ENCODE assay signal across 8 cellular contexts in the genomic region with DNA sequence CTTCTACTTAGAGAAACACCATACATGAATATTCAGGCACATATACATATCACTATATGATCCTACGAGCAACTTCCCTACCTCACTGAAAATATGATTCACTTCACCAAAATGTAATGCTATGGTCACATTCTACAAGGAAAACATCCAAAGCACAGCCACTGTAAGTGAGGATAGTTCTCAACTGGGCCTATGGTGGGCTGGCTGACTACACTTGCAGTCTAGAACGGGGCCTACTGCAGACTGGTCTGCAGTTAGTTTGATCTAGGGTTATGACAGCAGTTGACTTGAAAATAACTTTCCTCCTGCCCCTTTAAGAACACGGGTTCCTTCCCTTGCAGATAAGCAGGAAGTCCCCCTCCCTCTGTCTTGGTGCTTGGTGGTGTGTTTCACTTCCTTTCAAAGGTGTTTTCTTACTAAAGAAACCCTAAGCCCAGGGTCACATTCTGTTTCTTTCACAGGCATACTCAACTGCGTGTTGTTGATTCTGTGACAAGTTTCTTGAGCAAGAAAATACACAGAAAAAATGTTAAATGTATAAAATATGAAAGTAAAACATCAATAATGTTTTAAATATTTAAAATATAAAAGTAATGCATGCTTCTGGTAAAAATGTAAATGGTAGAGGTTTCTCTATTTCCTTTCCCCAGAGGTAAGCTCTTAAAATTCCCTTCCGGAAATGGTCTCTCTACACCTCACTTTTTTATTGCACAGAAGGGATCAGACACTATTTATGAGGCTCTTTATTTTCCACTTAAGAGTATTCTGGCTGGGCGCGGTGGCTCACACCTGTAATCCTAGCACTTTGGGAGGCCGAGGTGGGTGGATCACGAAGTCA. TPM values are rescaled to one million over a fixed set of nuclear protein-coding genes. Genes with fewer than 3 reads are reported as not detected.
DNase-seq lines count a peak whose midpoint lies in the region; ATAC-seq and TF ChIP-seq lines count a peak whose summit lies in the region.

No MANE protein-coding gene starts in this region.

- POLR2A ChIA-PET in WTC11 (lab: Charles Lee) = no interaction called here

- peak; percentile 71 for DNase-seq in GM13976 (ENCODE audit: low spot score)
- DNase-seq in Jurkat, Clone E6-1 (ENCODE audit: low read depth, low spot score) = peak; percentile 93
- DNase-seq in WTC11 (ENCODE audit: low spot score) = no peak
- DNase-seq in erythroblast (lab: John Stamatoyannopoulos, UW) = peak; percentile 81 to 83
- no peak for DNase-seq in omental fat pad (ENCODE audit: low spot score)
- no peak for DNase-seq in prostate gland (ENCODE audit: low spot score)
- DNase-seq in mucosa of gallbladder (ENCODE audit: low spot score) = no peak

- 54% methylated on average over 9 of the region's 9 CpGs for WGBS in prostate gland

- H3K36me3 Mint-ChIP-seq in WTC11 = peaks cover 7% of the 10 kb centered on the region

- H3K4me3 Mint-ChIP-seq in WTC11 = no peak overlapping the region

- H3K27me3 ChIP-seq in prostate gland (replicated peaks; ENCODE audit: insufficient read depth) = no peaks in the 10 kb centered on the region

- H3K27me3 Mint-ChIP-seq in WTC11 (ENCODE audit: low read depth) = no peaks in the 10 kb centered on the region

- in situ Hi-C loops in GM13976 (cut with MboI; ENCODE audit: low sequenced_read_pairs, unreplicated experiment) = no loop called here

- ATAC-seq in GM21786 (IDR thresholded peaks at IDR 0.05; ENCODE audit: unreplicated experiment) = peak; percentile 76
- no peak; the same call in 1 of the 2 replicates for ATAC-seq in WTC11
- ATAC-seq in omental fat pad (ENCODE audit: low FRiP score) = peak; percentile 10

- H3K27ac Mint-ChIP-seq in WTC11 = peak overlapping the region; percentile 45; the same call in 1 of the 2 replicates

- H3K4me1 ChIP-seq in prostate gland (replicated peaks) = no peaks in the 10 kb centered on the region

- peaks cover 7% of the 10 kb centered on the region for H3K4me1 Mint-ChIP-seq in WTC11

- peak overlapping the region in 1 of 2 donors; percentile 35 for H3K27ac ChIP-seq in prostate gland

- peak overlapping the region; percentile 40 for H3K4me3 ChIP-seq in Jurkat, Clone E6-1 (ENCODE audit: low read length)
- H3K4me3 ChIP-seq in prostate gland = no peak overlapping the region

- intact Hi-C loops in prostate gland (cut with DNase I) = loop anchor here (10.0 kb wide), 1 partner anchor 688 kb away; no protein-coding TSS in a partner anchor

- H3K9me3 Mint-ChIP-seq in WTC11 = peaks cover 11% of the 10 kb centered on the region

- no peaks in the 10 kb centered on the region for H3K9me3 ChIP-seq in prostate gland

- TF ChIP-seq CTCF in GM13976 (IDR thresholded peaks at IDR 0.05; ENCODE audit: borderline replicate concordance, control extremely low read depth, extremely low read depth, insufficient read depth, missing control alignments) = no peak
- no peak for TF ChIP-seq CTCF in WTC11 (IDR thresholded peaks at IDR 0.05)
- TF ChIP-seq CTCF in omental fat pad (IDR thresholded peaks at IDR 0.05) = no peak
- no peak for TF ChIP-seq CTCF in prostate gland (IDR thresholded peaks at IDR 0.05)

- CTCF ChIA-PET in WTC11 (lab: Charles Lee) = interaction anchor here (1.6 to 2.9 kb wide), 2 partner anchors 10 to 14 kb away, joined by 5 to 11 read pairs; no protein-coding TSS in a partner anchor

- H3K36me3 ChIP-seq in prostate gland = no peaks in the 10 kb centered on the region

- peak; percentile 45 for TF ChIP-seq POLR2A in erythroblast (IDR thresholded peaks at IDR 0.05; ENCODE audit: low read length)
- no peak for TF ChIP-seq POLR2A in prostate gland (IDR thresholded peaks at IDR 0.05)

TF ChIP-seq in WTC11, 78 proteins besides CTCF, POLR2A, EP300 and RAD21:
- TF ChIP-seq TP53 (CRISPR knock-in tag; IDR thresholded peaks at IDR 0.05) (no peak), HMGA2 (CRISPR knock-in tag; IDR thresholded peaks at IDR 0.05) (no peak), CREM (CRISPR knock-in tag; IDR thresholded peaks at IDR 0.05) (no peak), ZNF396 (CRISPR knock-in tag; IDR thresholded peaks at IDR 0.05; ENCODE audit: borderline replicate concordance) (no peak), ZNF219 (CRISPR knock-in tag; IDR thresholded peaks at IDR 0.05; ENCODE audit: borderline replicate concordance) (no peak)
- TF ChIP-seq, protein P1, sequence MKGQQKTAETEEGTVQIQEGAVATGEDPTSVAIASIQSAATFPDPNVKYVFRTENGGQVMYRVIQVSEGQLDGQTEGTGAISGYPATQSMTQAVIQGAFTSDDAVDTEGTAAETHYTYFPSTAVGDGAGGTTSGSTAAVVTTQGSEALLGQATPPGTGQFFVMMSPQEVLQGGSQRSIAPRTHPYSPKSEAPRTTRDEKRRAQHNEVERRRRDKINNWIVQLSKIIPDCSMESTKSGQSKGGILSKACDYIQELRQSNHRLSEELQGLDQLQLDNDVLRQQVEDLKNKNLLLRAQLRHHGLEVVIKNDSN (CRISPR knock-in tag; IDR thresholded peaks at IDR 0.05) = no peak

RNA-seq across cellular contexts. Expression of a gene that starts 18.0 kb away (rescaled TPM):
- polyA plus RNA-seq in Jurkat, Clone E6-1 (2012; ENCODE audit: insufficient read depth, insufficient read length) = 7,566 TPM
- 2,375 to 2,595 TPM (median 2,468 TPM) in 3 replicates for total RNA-seq in WTC11 (2021)
- total RNA-seq in omental fat pad = 1,000 to 10,000 TPM; 3,948 to 5,890 (median 5,138) TPM
- total RNA-seq in prostate gland = 1,000 to 10,000 TPM; 1,116 to 1,330 TPM
- 4,832 TPM for total RNA-seq in mucosa of gallbladder

RNA-seq across cellular contexts. Expression of a gene that starts 50.5 kb away (rescaled TPM):
- not detected for polyA plus RNA-seq in Jurkat, Clone E6-1 (2012; ENCODE audit: insufficient read depth, insufficient read length)
- total RNA-seq in WTC11 (2021) (not detected in 3 replicates), omental fat pad (10 to 100 TPM in 1 of 4 donors, 1 to 10 TPM in 3; 1.4 to 10.9 (median 6.1) TPM), prostate gland (under 1 TPM; 0.18 to 0.57 TPM), mucosa of gallbladder (1.4 TPM)

Comparison
In these comparisons a context has a peak if more than half of its experiments do, and no peak if none do; other contexts are left out.
1. DNase-seq: peak in GM13976 (single experiment), Jurkat, Clone E6-1 (single experiment) and erythroblast (2 of 2); none in WTC11 (single experiment), omental fat pad (single experiment), prostate gland (single experiment) and mucosa of gallbladder (single experiment).